In genomic region chr2:183709829-183710228, GRCh38 we compare ENCODE assay signal across 2 cellular contexts.
TF ChIP-seq lines count a peak whose summit lies in the region.

No MANE protein-coding gene starts in this region.

TF ChIP-seq in HCT116, 20 proteins besides CTCF, POLR2A, EP300 and RAD21 (continued from another document):
- TF ChIP-seq TCF7L2 (IDR thresholded peaks at IDR 0.05; ENCODE audit: borderline replicate concordance, extremely low read depth, insufficient read depth, insufficient read length) (no peak), SP1 (IDR thresholded peaks at IDR 0.05; ENCODE audit: low read depth) (no peak), CBX3 (IDR thresholded peaks at IDR 0.05; ENCODE audit: low read depth) (no peak), ELF1 (IDR thresholded peaks at IDR 0.05; ENCODE audit: borderline replicate concordance, low read depth) (no peak), SRF (IDR thresholded peaks at IDR 0.05; ENCODE audit: low read depth) (no peak), ZFX (IDR thresholded peaks at IDR 0.05) (no peak), JUND (IDR thresholded peaks at IDR 0.05) (no peak), POLR2AphosphoS5 (IDR thresholded peaks at IDR 0.05; ENCODE audit: low read depth, low read length) (no peak), ZNF274 (IDR thresholded peaks at IDR 0.05; ENCODE audit: low read depth, low read length) (no peak), REST (IDR thresholded peaks at IDR 0.05; ENCODE audit: low read depth) (no peak)
- TF ChIP-seq, protein P1, sequence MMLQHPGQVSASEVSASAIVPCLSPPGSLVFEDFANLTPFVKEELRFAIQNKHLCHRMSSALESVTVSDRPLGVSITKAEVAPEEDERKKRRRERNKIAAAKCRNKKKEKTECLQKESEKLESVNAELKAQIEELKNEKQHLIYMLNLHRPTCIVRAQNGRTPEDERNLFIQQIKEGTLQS (IDR thresholded peaks at IDR 0.05): no peak

TF ChIP-seq in H1, 55 proteins besides CTCF, POLR2A, EP300 and RAD21 (continued from another document):
- TF ChIP-seq SP2 (IDR thresholded peaks at IDR 0.05; ENCODE audit: low read length): no peak
TF ChIP-seq in H1: peak in this region for 0.
